Comparison of ENCODE assay signal across 17 cellular contexts in genomic region chr6:170250981-170251775, GRCh38.
"Had no signal": no experiment of that assay in that cellular context is flagged by ENCODE, and none has a peak within 500 bp of the region (broad histone marks: within the 10 kb centered on the region; RNA-seq: fewer than 3 reads in every experiment).

No MANE protein-coding gene starts in this region.

- H3K36me3 Mint-ChIP-seq: activated naive CD4-positive, alpha-beta T cell treated with anti-CD3 and anti-CD28 coated beads, Interleukin-2, amount 10 ng/mL, durations not matched to agents 7 days and 5 days had no signal

- H3K4me3 ChIP-seq: ascending aorta, right atrium auricular region, SK-N-MC, smooth muscle cell, transverse colon had no signal

- H3K4me1 Mint-ChIP-seq: activated CD4-positive, alpha-beta T cell treated with anti-CD3 and anti-CD28 coated beads, Interleukin-2, amount 10 ng/mL, durations not matched to agents 7 days and 5 days; activated naive CD4-positive, alpha-beta T cell treated with anti-CD3 and anti-CD28 coated beads, Interleukin-2, amount 10 ng/mL, durations not matched to agents 7 days and 5 days; activated T-helper 17 cell treated with anti-CD3 and anti-CD28 coated beads, Interleukin-2, amount 50 U/mL, for 72 hours had no signal

- H3K4me1 ChIP-seq: ascending aorta, transverse colon had no signal

- H3K27ac Mint-ChIP-seq: activated CD4-positive, alpha-beta T cell treated with anti-CD3 and anti-CD28 coated beads, Interleukin-2, amount 10 ng/mL, durations not matched to agents 7 days and 5 days; activated naive CD4-positive, alpha-beta T cell treated with anti-CD3 and anti-CD28 coated beads, Interleukin-2, amount 10 ng/mL, durations not matched to agents 7 days and 5 days; activated T-helper 17 cell treated with anti-CD3 and anti-CD28 coated beads, Interleukin-2, amount 50 U/mL, for 72 hours had no signal

- H3K36me3 ChIP-seq: ascending aorta, right atrium auricular region, transverse colon had no signal

- H3K9me3 ChIP-seq: ascending aorta, right atrium auricular region, transverse colon had no signal

- ATAC-seq: activated T-helper 17 cell treated with anti-CD3 and anti-CD28 coated beads, Interleukin-2, amount 50 U/mL, for 72 hours had no signal

- DNase-seq: activated CD4-positive, alpha-beta T cell treated with anti-CD3 and anti-CD28 coated beads, Interleukin-2, amount 10 ng/mL, durations not matched to agents 7 days and 5 days; activated CD4-positive, CD25-positive, alpha-beta regulatory T cell; activated naive CD4-positive, alpha-beta T cell treated with anti-CD3 and anti-CD28 coated beads, Interleukin-2, amount 10 ng/mL, durations not matched to agents 7 days and 5 days; dermis blood vessel endothelial cell; erythroblast; hypothalamus; kidney glomerular epithelial cell; stimulated activated CD4-positive, alpha-beta T cell treated with anti-CD3 and anti-CD28 coated beads, Interleukin-4, amount 100 ng/mL, for 4 hours; stimulated activated CD8-positive, alpha-beta memory T cell treated with anti-CD3 and anti-CD28 coated beads, Interleukin-4, amount 100 ng/mL, for 48 hours; stimulated activated naive CD4-positive, alpha-beta T cell treated with Interleukin-2 at 50 U/mL for 16 hours; substantia nigra; transverse colon had no signal

- H3K27ac ChIP-seq: ascending aorta, right atrium auricular region, SK-N-MC, transverse colon had no signal

- H3K27me3 ChIP-seq: ascending aorta, right atrium auricular region had no signal

- H3K9me3 Mint-ChIP-seq: activated CD4-positive, alpha-beta T cell treated with anti-CD3 and anti-CD28 coated beads, Interleukin-2, amount 10 ng/mL, durations not matched to agents 7 days and 5 days; activated naive CD4-positive, alpha-beta T cell treated with anti-CD3 and anti-CD28 coated beads, Interleukin-2, amount 10 ng/mL, durations not matched to agents 7 days and 5 days; activated T-helper 17 cell treated with anti-CD3 and anti-CD28 coated beads, Interleukin-2, amount 50 U/mL, for 72 hours had no signal

- H3K4me3 Mint-ChIP-seq: activated CD4-positive, alpha-beta T cell treated with anti-CD3 and anti-CD28 coated beads, Interleukin-2, amount 10 ng/mL, durations not matched to agents 7 days and 5 days; activated naive CD4-positive, alpha-beta T cell treated with anti-CD3 and anti-CD28 coated beads, Interleukin-2, amount 10 ng/mL, durations not matched to agents 7 days and 5 days; activated T-helper 17 cell treated with anti-CD3 and anti-CD28 coated beads, Interleukin-2, amount 50 U/mL, for 72 hours had no signal

- H3K27me3 Mint-ChIP-seq: activated CD4-positive, alpha-beta T cell treated with anti-CD3 and anti-CD28 coated beads, Interleukin-2, amount 10 ng/mL, durations not matched to agents 7 days and 5 days; activated naive CD4-positive, alpha-beta T cell treated with anti-CD3 and anti-CD28 coated beads, Interleukin-2, amount 10 ng/mL, durations not matched to agents 7 days and 5 days had no signal
